ENCODE assay signal across 8 cellular contexts in genomic region chr1:9910080-9910424, GRCh38. TPM values are rescaled to one million over a fixed set of nuclear protein-coding genes. Genes with fewer than 3 reads are reported as not detected.
DNase-seq lines count a peak whose midpoint lies in the region; ATAC-seq and TF ChIP-seq lines count a peak whose summit lies in the region.

CTNNBIP1 (minus strand) TSS chr1:9910269; CDS start chr1:9872064, 38,205 bp downstream.

- peak; percentile 62 for ATAC-seq in HG02943 (IDR thresholded peaks at IDR 0.05; ENCODE audit: low read depth, unreplicated experiment)

- no peak for TF ChIP-seq POLR2A in erythroblast (IDR thresholded peaks at IDR 0.05; ENCODE audit: low read length)

- peaks cover 2 to 8% of the 10 kb centered on the region in 2 donors for H3K4me1 ChIP-seq in esophagus (ENCODE audit: control insufficient read depth in 2 of 2, insufficient read depth in 2 of 2, low read length in 1 of 2)

- intact Hi-C loops in T-helper 2 cell treated with Interferon-gamma antibody and Interleukin-4, amounts not matched to agents 100 ng/mL and 5 ng/mL, for 36 hours (cut with micrococcal nuclease), result loop anchor here (1.0 to 2.0 kb wide), 7 partner anchors 33 to 565 kb away; partner anchors contain the start of genes LZIC, NMNAT1, PEX14 and SLC25A33

- no peaks in the 10 kb centered on the region for H3F3A ChIP-seq in neural cell (ENCODE audit: insufficient read depth, low read length, poor library complexity, severe bottlenecking)

- peak within 1 kb of the TSS; percentile 88 for H2AFZ ChIP-seq in neural cell (ENCODE audit: low read depth, low read length)

- no peaks in the 10 kb centered on the region for H4K20me1 ChIP-seq in neural cell (ENCODE audit: insufficient read depth)

- peaks cover 14% of the 10 kb centered on the region for H3K79me2 ChIP-seq in neural cell (replicated peaks; ENCODE audit: insufficient read depth, low read length)

- no peaks in the 10 kb centered on the region for H3K9me2 ChIP-seq in neural cell (ENCODE audit: insufficient read depth, low read length)

- peak within 1 kb of the TSS; percentile 78 for H3K9ac ChIP-seq in neural cell (ENCODE audit: low read length)

- H3K4me2 ChIP-seq in neural cell (ENCODE audit: low read length), result peak within 1 kb of the TSS; percentile 98

- no peaks in the 10 kb centered on the region for H3K9me3 ChIP-seq in esophagus (ENCODE audit: control insufficient read depth in 2 of 2, insufficient read depth in 1 of 2, low read depth in 1 of 2, low read length in 1 of 2)
- H3K9me3 ChIP-seq in neural cell (ENCODE audit: low read length), result no peaks in the 10 kb centered on the region

- TF ChIP-seq CTCF in neural cell (IDR thresholded peaks at IDR 0.05; ENCODE audit: poor library complexity, severe bottlenecking), result no peak

- TF ChIP-seq RAD21 in neural cell (conservative IDR thresholded peaks at IDR 0.05), result no peak

- H3K4me3 ChIP-seq in esophagus (ENCODE audit: low read depth in 1 of 2, low read length in 2 of 2) (peak within 1 kb of the TSS; percentile 88 to 90), neural cell (ENCODE audit: low read length) (peak within 1 kb of the TSS; percentile 93)

- 1% methylated on average over 32 to 54 of the region's 54 CpGs for WGBS in esophagus, 2 donors

- H3K27ac ChIP-seq in esophagus (ENCODE audit: low read depth in 2 of 2, low read length in 1 of 2) (peak within 1 kb of the TSS; percentile 96 to 98), neural cell (ENCODE audit: low read length) (peak within 1 kb of the TSS; percentile 87)

- no peak for TF ChIP-seq EP300 in neural cell (conservative IDR thresholded peaks at IDR 0.05; ENCODE audit: poor library complexity, severe bottlenecking)

- H3K27me3 ChIP-seq in esophagus (ENCODE audit: control insufficient read depth in 1 of 2, insufficient read depth in 2 of 2, low read length in 2 of 2) (no peaks in the 10 kb centered on the region), neural cell (ENCODE audit: insufficient read depth, low read depth, low read length) (no peaks in the 10 kb centered on the region)

- DNase-seq in T-helper 2 cell, result no peak
- DNase-seq in RPMI7951 (ENCODE audit: low read depth), result no peak
- no peak for DNase-seq in NCI-H345 treated with DMSO at 0.1 percent for 48 hours (lab: John Stamatoyannopoulos, UW; ENCODE audit: unreplicated experiment)
- DNase-seq in erythroblast (lab: John Stamatoyannopoulos, UW), result no peak

- H3K36me3 ChIP-seq in esophagus (ENCODE audit: control insufficient read depth in 2 of 2, insufficient read depth in 2 of 2, low read length in 1 of 2) (no peaks in the 10 kb centered on the region), neural cell (ENCODE audit: insufficient read depth, low read length) (no peaks in the 10 kb centered on the region)

TF ChIP-seq in neural cell, 6 proteins besides CTCF, POLR2A, EP300 and RAD21:
- TF ChIP-seq MXI1 (conservative IDR thresholded peaks at IDR 0.05; ENCODE audit: poor library complexity, severe bottlenecking) (no peak), TAF1 (IDR thresholded peaks at IDR 0.05; ENCODE audit: low read depth) (peak; percentile 7)

RNA-seq across cellular contexts. Expression of gene CTNNBIP1, which starts in this region (rescaled TPM):
- total RNA-seq in T-helper 2 cell treated with Interferon-gamma antibody and Interleukin-4, amounts not matched to agents 100 ng/mL and 5 ng/mL, for 36 hours, result 10.2 and 11.0 TPM in 2 replicates
- 30.6 and 37.0 TPM in 2 replicates for total RNA-seq in RPMI7951 (2014; rRNA removed; shearing (Covaris generic))
- polyA plus RNA-seq in esophagus (100 to 1,000 TPM; 173 to 242 TPM), neural cell (69.3 and 81.9 TPM in 2 replicates)
- 55.3 and 60.9 TPM in 2 replicates for polyA minus RNA-seq in neural cell
